Comparison of ENCODE assay signal across 21 cellular contexts in genomic region chr1:91007092-91007491, GRCh38. TPM values are rescaled to one million over a fixed set of nuclear protein-coding genes. Genes with fewer than 3 reads are reported as not detected.
DNase-seq lines count a peak whose midpoint lies in the region; ATAC-seq and TF ChIP-seq lines count a peak whose summit lies in the region.
"Had no signal": no experiment of that assay in that cellular context is flagged by ENCODE, and none has a peak within 500 bp of the region (broad histone marks: within the 10 kb centered on the region; RNA-seq: fewer than 3 reads in every experiment).

No MANE protein-coding gene starts in this region.

- no peak overlapping the region for H3K9ac ChIP-seq in endodermal cell (ENCODE audit: extremely low read depth, low read length, poor library complexity, severe bottlenecking)

- H3K9me3 Mint-ChIP-seq in CD4-positive, alpha-beta T cell = peaks cover 3% of the 10 kb centered on the region
- peaks cover 19% of the 10 kb centered on the region for H3K9me3 Mint-ChIP-seq in GM23338
- peaks cover 27% of the 10 kb centered on the region for H3K9me3 Mint-ChIP-seq in endodermal cell

- no peaks in the 10 kb centered on the region for H3K27me3 ChIP-seq in CD4-positive, alpha-beta T cell (ENCODE audit: control insufficient read depth, insufficient read depth, low read length)
- H3K27me3 ChIP-seq in GM23338 (ENCODE audit: insufficient read depth) (no peaks in the 10 kb centered on the region), endodermal cell (ENCODE audit: control insufficient read depth, insufficient read depth, low read length, poor library complexity, severe bottlenecking) (no peaks in the 10 kb centered on the region), BE2C (no peaks in the 10 kb centered on the region)
- H3K27me3 ChIP-seq: SJSA1 had no signal

- 90 to 93% methylated on average over 6 to 7 of the region's 7 CpGs for whole genome bisulfite sequencing in endodermal cell (ENCODE audit: insufficient coverage in 1 of 2, insufficient read length in 1 of 2), 2 experiments

- no peaks in the 10 kb centered on the region; the same call in 1 of the 2 replicates for H3F3A ChIP-seq in GM23338 (replicated peaks; ENCODE audit: low read depth)

- H3K27me3 Mint-ChIP-seq in CD4-positive, alpha-beta T cell = no peaks in the 10 kb centered on the region
- H3K27me3 Mint-ChIP-seq in GM23338 (ENCODE audit: insufficient read depth, low read depth, poor library complexity) (peaks cover 16% of the 10 kb centered on the region), T-helper 17 cell (no peaks in the 10 kb centered on the region), endodermal cell (ENCODE audit: insufficient read depth) (no peaks in the 10 kb centered on the region)
- H3K27me3 Mint-ChIP-seq: CD4-positive, CD25-positive, alpha-beta regulatory T cell had no signal

- CTCF ChIA-PET in CD4-positive, alpha-beta T cell (lab: Charles Lee) = interaction anchor here (1.7 to 2.1 kb wide), 2 partner anchors 11 to 14 kb away, joined by 3 to 5 read pairs; no protein-coding TSS in a partner anchor

- 0 out of 2 replicates have a peak, but pooled peaks cover 2% of the 10 kb centered on the region for H3K9me2 ChIP-seq in GM23338 (ENCODE audit: insufficient read depth)

- TF ChIP-seq CTCF in CD4-positive, alpha-beta T cell (IDR thresholded peaks at IDR 0.05) = no peak
- TF ChIP-seq CTCF in GM23338 (conservative IDR thresholded peaks at IDR 0.05; ENCODE audit: low read depth in 2 of 2) (peak; percentile 29 to 43; a peak in 3 of 4 replicates), endodermal cell (conservative IDR thresholded peaks at IDR 0.05) (no peak), BE2C (IDR thresholded peaks at IDR 0.05; ENCODE audit: low read depth, low read length) (no peak)

- peak overlapping the region; percentile 44; the same call in 1 of the 2 replicates for H3K4me2 ChIP-seq in GM23338

- H3K4me3 ChIP-seq in GM23338 = no peak overlapping the region
- H3K4me3 ChIP-seq in endodermal cell (ENCODE audit: low read length) = no peak overlapping the region
- H3K4me3 ChIP-seq in BE2C (ENCODE audit: low read depth, low read length) = no peak overlapping the region
- H3K4me3 ChIP-seq: SJSA1 had no signal

- H3K36me3 Mint-ChIP-seq in CD4-positive, alpha-beta T cell (ENCODE audit: low read depth) = peaks cover 55% of the 10 kb centered on the region
- H3K36me3 Mint-ChIP-seq in GM23338 (ENCODE audit: low read depth) = peaks cover 49% of the 10 kb centered on the region
- H3K36me3 Mint-ChIP-seq in T-helper 17 cell (ENCODE audit: low read depth) = peaks cover 5% of the 10 kb centered on the region
- peaks cover 42% of the 10 kb centered on the region for H3K36me3 Mint-ChIP-seq in endodermal cell (ENCODE audit: low read depth)

- H3K27ac ChIP-seq in CD4-positive, alpha-beta T cell (ENCODE audit: low read depth, low read length) = no peak overlapping the region
- H3K27ac ChIP-seq in GM23338 (ENCODE audit: low read depth) (peak overlapping the region; percentile 77; the same call in 1 of the 2 replicates), endodermal cell (ENCODE audit: low read depth, low read length) (no peak overlapping the region)
- H3K27ac ChIP-seq: HL-60, SJSA1 had no signal

- H3K36me3 ChIP-seq in GM23338 (ENCODE audit: insufficient read depth) (peaks cover 12% of the 10 kb centered on the region; the same call in 1 of the 2 replicates), endodermal cell (ENCODE audit: control insufficient read depth, insufficient read depth, low read length) (peaks cover 8% of the 10 kb centered on the region), BE2C (no peaks in the 10 kb centered on the region)

- peaks cover 85% of the 10 kb centered on the region for H3K4me1 Mint-ChIP-seq in CD4-positive, alpha-beta T cell (ENCODE audit: low read depth)
- H3K4me1 Mint-ChIP-seq in GM23338 (peaks cover 45% of the 10 kb centered on the region), T-helper 17 cell (peaks cover 64% of the 10 kb centered on the region), endodermal cell (peaks cover 11% of the 10 kb centered on the region)

- H3K79me2 ChIP-seq in GM23338 (replicated peaks; ENCODE audit: insufficient read depth) = peaks cover 100% of the 10 kb centered on the region

- peak overlapping the region; percentile 2 for H3K4me3 Mint-ChIP-seq in CD4-positive, alpha-beta T cell
- no peak overlapping the region for H3K4me3 Mint-ChIP-seq in GM23338
- H3K4me3 Mint-ChIP-seq in T-helper 17 cell = no peak overlapping the region
- H3K4me3 Mint-ChIP-seq in endodermal cell = no peak overlapping the region

- intact Hi-C loops in CD4-positive, alpha-beta T cell (cut with DNase I, micrococcal nuclease) = no loop called here

- H3K4me1 ChIP-seq in GM23338 (ENCODE audit: insufficient read depth) = peaks cover 51% of the 10 kb centered on the region
- peaks cover 7% of the 10 kb centered on the region for H3K4me1 ChIP-seq in endodermal cell (ENCODE audit: control insufficient read depth, insufficient read depth, low read length)
- no peaks in the 10 kb centered on the region for H3K4me1 ChIP-seq in BE2C
- H3K4me1 ChIP-seq: SJSA1 had no signal

- H2AFZ ChIP-seq in GM23338 = no peak overlapping the region

- DNase-seq in CD4-positive, alpha-beta T cell = no peak
- DNase-seq in GM23338 (ENCODE audit: low spot score) (peak; percentile 46), T-helper 17 cell (no peak), endodermal cell (peak; percentile 59), HuH-7 (ENCODE audit: low spot score) (no peak), cerebellar nuclear complex (lab: John Stamatoyannopoulos, UW) (no peak), BE2C (no peak)
- DNase-seq: CD4-positive, CD25-positive, alpha-beta regulatory T cell; COR-L47; DMS 273 treated with DMSO at 0.1 percent for 48 hours; IMR-90; Karpas-422; NCI-H1694; NCI-H2081; NCI-H2171; NCI-H345; NCI-H524 had no signal

- H3K27ac Mint-ChIP-seq in CD4-positive, alpha-beta T cell = no peak overlapping the region
- H3K27ac Mint-ChIP-seq in GM23338 = no peak overlapping the region
- peak overlapping the region; percentile 67 for H3K27ac Mint-ChIP-seq in T-helper 17 cell
- no peak overlapping the region for H3K27ac Mint-ChIP-seq in endodermal cell

- H3K9me3 ChIP-seq in CD4-positive, alpha-beta T cell (ENCODE audit: control insufficient read depth, low read length) = no peaks in the 10 kb centered on the region
- H3K9me3 ChIP-seq in T-helper 17 cell (ENCODE audit: control insufficient read depth, low read length, poor library complexity, severe bottlenecking) = no peaks in the 10 kb centered on the region
- H3K9me3 ChIP-seq in endodermal cell (ENCODE audit: control insufficient read depth, low read length) = peaks cover 18% of the 10 kb centered on the region
- H3K9me3 ChIP-seq in BE2C = no peaks in the 10 kb centered on the region
- H3K9me3 ChIP-seq: SJSA1 had no signal

- POLR2A ChIA-PET in CD4-positive, alpha-beta T cell (lab: Charles Lee) = no interaction called here

- H4K20me1 ChIP-seq in GM23338 (replicated peaks; ENCODE audit: insufficient read depth) = peaks cover 52% of the 10 kb centered on the region

- ATAC-seq in CD4-positive, alpha-beta T cell (ENCODE audit: poor library complexity) = no peak
- ATAC-seq in GM23338 (peak; percentile 68), T-helper 17 cell (no peak), GM21825 (IDR thresholded peaks at IDR 0.05; ENCODE audit: unreplicated experiment) (no peak)
- ATAC-seq: Right ventricle myocardium inferior had no signal

TF ChIP-seq in GM23338, 12 proteins besides CTCF, POLR2A, EP300 and RAD21 (continues in another document):
- no peak for TF ChIP-seq POLR2AphosphoS5 (IDR thresholded peaks at IDR 0.05; ENCODE audit: low read depth)
- TF ChIP-seq ZNF331 (CRISPR knock-in tag; IDR thresholded peaks at IDR 0.05; ENCODE audit: low read depth) = no peak
- no peak for TF ChIP-seq STAT1 (IDR thresholded peaks at IDR 0.05; ENCODE audit: unreplicated experiment)
- TF ChIP-seq REST (IDR thresholded peaks at IDR 0.05; ENCODE audit: unreplicated experiment) = no peak
- TF ChIP-seq ETS1 (IDR thresholded peaks at IDR 0.05) = no peak

RNA-seq across cellular contexts. Expression of gene ZNF644, which starts 14.7 kb away (rescaled TPM):
- total RNA-seq in CD4-positive, alpha-beta T cell = 100 to 1,000 TPM in 1 of 2 experiments, 10 to 100 TPM in 1; 93.3 to 101 TPM
- 103 and 112 TPM in 2 replicates for total RNA-seq in GM23338 (2014; rRNA removed; shearing (Covaris generic))
- 80.3 and 101 TPM in 2 replicates for polyA plus RNA-seq in GM23338 (2016; fragmentation: Nextera tagmentation; extraction: Ambion mirVana)
- total RNA-seq in T-helper 17 cell (100 to 1,000 TPM; 126 to 136 TPM), endodermal cell (10 to 100 TPM; 57.5 to 75.7 TPM)
- polyA plus RNA-seq in endodermal cell (2013, experiment 1 of 2) = 53.1 TPM
- 51.5 TPM for polyA plus RNA-seq in endodermal cell (2013, experiment 2 of 2)
- 25.4 TPM for polyA plus RNA-seq in BE2C (2012; ENCODE audit: insufficient read depth, insufficient read length, low read depth)

Comparison
In these comparisons a context has a peak if more than half of its experiments do, and no peak if none do; other contexts are left out.
1. DNase-seq: peak in GM23338 (single experiment) and endodermal cell (single experiment); none in CD4-positive, alpha-beta T cell (0 of 10), T-helper 17 cell (0 of 3), HuH-7 (single experiment), cerebellar nuclear complex (0 of 2) and BE2C (single experiment).
2. CTCF ChIP-seq: peak in GM23338 (2 of 2); none in CD4-positive, alpha-beta T cell (single experiment), endodermal cell (single experiment) and BE2C (single experiment).